In genomic region chrX:153884136-153885076, GRCh38 we compare ENCODE assay signal across 8 cellular contexts. TPM values are rescaled to one million over a fixed set of nuclear protein-coding genes. Genes with fewer than 3 reads are reported as not detected.
DNase-seq lines count a peak whose midpoint lies in the region; ATAC-seq and TF ChIP-seq lines count a peak whose summit lies in the region.

No MANE protein-coding gene starts in this region.

- no peak overlapping the region for H2AFZ ChIP-seq in OCI-LY7 (ENCODE audit: low read length)

- H3K79me2 ChIP-seq in OCI-LY7 (ENCODE audit: insufficient read depth, low read depth, low read length), result no peaks in the 10 kb centered on the region

- no peaks in the 10 kb centered on the region for H3K36me3 ChIP-seq in GM06990 (ENCODE audit: control insufficient read depth, insufficient read depth, low read length)
- H3K36me3 ChIP-seq in OCI-LY7 (ENCODE audit: insufficient read depth, low read length), result no peaks in the 10 kb centered on the region

- H3K4me3 ChIP-seq in GM06990 (replicated peaks; ENCODE audit: low read depth, low read length) (no peak overlapping the region), OCI-LY7 (ENCODE audit: low read depth, low read length, poor library complexity, severe bottlenecking) (no peak overlapping the region), foreskin fibroblast (ENCODE audit: low read depth in 1 of 2, low read length in 2 of 2) (peak overlapping the region; percentile 42 to 50)

- POLR2A ChIA-PET in OCI-LY7 (lab: Charles Lee), result no interaction called here

- H3K27me3 ChIP-seq in GM06990 (replicated peaks; ENCODE audit: control insufficient read depth, insufficient read depth, low read length), result peaks cover 4% of the 10 kb centered on the region; the same call in 1 of the 2 replicates

- no peaks in the 10 kb centered on the region for H3K9me3 ChIP-seq in OCI-LY7 (ENCODE audit: low read length)

- H3K4me1 ChIP-seq in OCI-LY7 (ENCODE audit: insufficient read depth, low read length, poor library complexity, severe bottlenecking), result no peaks in the 10 kb centered on the region

- CTCF ChIA-PET in OCI-LY7 (lab: Charles Lee; ENCODE audit: unreplicated experiment), result no interaction called here

- no peak for TF ChIP-seq CTCF in GM06990 (IDR thresholded peaks at IDR 0.05; ENCODE audit: insufficient read depth, low read length, poor library complexity, severe bottlenecking)
- TF ChIP-seq CTCF in OCI-LY7 (conservative IDR thresholded peaks at IDR 0.05; ENCODE audit: low read length), result peak; percentile 41; the same call in 1 of the 2 replicates
- TF ChIP-seq CTCF in foreskin fibroblast (IDR thresholded peaks at IDR 0.05; ENCODE audit: low read depth, low read length), result no peak

- no peak overlapping the region for H3K27ac ChIP-seq in OCI-LY7 (ENCODE audit: low read depth, low read length, poor library complexity, severe bottlenecking)

- in situ Hi-C loops in ACHN (cut with HindIII; ENCODE audit: low pct_ligation_motif_present, low pct_unique_long_range_greater_than_20kb, low sequenced_read_pairs) (no loop called here), KBM-7 (cut with MboI; ENCODE audit: low pct_unique_long_range_greater_than_20kb, low sequenced_read_pairs) (no loop called here)

- no peaks in the 10 kb centered on the region for H4K20me1 ChIP-seq in OCI-LY7 (ENCODE audit: insufficient read depth, low read length)

- TF ChIP-seq POLR2A in GM18505 (IDR thresholded peaks at IDR 0.05; ENCODE audit: borderline replicate concordance, extremely low read depth, insufficient read depth, insufficient read length), result no peak

- intact Hi-C loops in OCI-LY7 (cut with micrococcal nuclease; ENCODE audit: unreplicated experiment), result loop anchor here (5.0 to 10.0 kb wide), 2 partner anchors 60 to 122 kb away; partner anchors contain the start of gene PLXNB3

- no TSS peak for BruUV-seq in OCI-LY7 (replicated peaks; lab: Mats Ljungman, UMichigan)

- DNase-seq in ACHN (peak; percentile 12), GM06990 (ENCODE audit: extremely low read depth, insufficient read length) (peak; percentile 0), OCI-LY7 (ENCODE audit: low spot score) (no peak), foreskin fibroblast (no peak), hypothalamus (lab: John Stamatoyannopoulos, UW) (no peak), KBM-7 (no peak)
- DNase-seq in NK-92 treated with Interleukin-12 subunit alpha and Interleukin-12 subunit beta, amount 100 ng/mL, for 24 hours (lab: John Stamatoyannopoulos, UW), result no peak

- ATAC-seq in GM18505 (IDR thresholded peaks at IDR 0.05; ENCODE audit: unreplicated experiment), result no peak

- H3K9me2 ChIP-seq in OCI-LY7 (ENCODE audit: insufficient read depth, low read length), result no peaks in the 10 kb centered on the region

- no peak overlapping the region for H3K4me2 ChIP-seq in OCI-LY7 (ENCODE audit: low read length)

RNA-seq across cellular contexts. Expression of gene L1CAM, which starts 1.6 kb away (rescaled TPM):
- total RNA-seq in OCI-LY7 (2014; rRNA removed; shearing (Covaris generic)), result not detected in 2 replicates
- not detected in 2 replicates for total RNA-seq in OCI-LY7 (2022)

RNA-seq across cellular contexts. Expression of gene AVPR2, which starts 20.1 kb away (rescaled TPM):
- total RNA-seq in OCI-LY7 (2014; rRNA removed; shearing (Covaris generic)), result 0.09 TPM in 1 of 2 replicates, not detected in the other
- 0.46 TPM in 1 of 2 replicates, not detected in the other for total RNA-seq in OCI-LY7 (2022)

RNA-seq across cellular contexts. Expression of gene ARHGAP4, which starts 41.7 kb away (rescaled TPM):
- 126 and 127 TPM in 2 replicates for total RNA-seq in OCI-LY7 (2014; rRNA removed; shearing (Covaris generic))
- total RNA-seq in OCI-LY7 (2022), result 119 and 128 TPM in 2 replicates

RNA-seq across cellular contexts. Expression of gene NAA10, which starts 50.4 kb away (rescaled TPM):
- total RNA-seq in OCI-LY7 (2014; rRNA removed; shearing (Covaris generic)), result 77.5 and 82.7 TPM in 2 replicates
- total RNA-seq in OCI-LY7 (2022), result 90.5 and 105 TPM in 2 replicates

RNA-seq across cellular contexts. Expression of gene PDZD4, which starts 54.1 kb away (rescaled TPM):
- not detected in 2 replicates for total RNA-seq in OCI-LY7 (2014; rRNA removed; shearing (Covaris generic))
- not detected in 2 replicates for total RNA-seq in OCI-LY7 (2022)

Comparison
In these comparisons a context has a peak if more than half of its experiments do, and no peak if none do; other contexts are left out.
1. DNase-seq: peak in ACHN (single experiment) and GM06990 (single experiment); none in OCI-LY7 (single experiment), foreskin fibroblast (0 of 2), hypothalamus (0 of 51), KBM-7 (single experiment) and NK-92 treated with Interleukin-12 subunit alpha and Interleukin-12 subunit beta, amount 100 ng/mL, for 24 hours (single experiment).
2. H3K4me3 ChIP-seq: peak in foreskin fibroblast (2 of 2); none in GM06990 (single experiment) and OCI-LY7 (single experiment).